ENCODE assay signal across 8 cellular contexts in genomic region chr20:3890410-3890751, GRCh38. TPM values are rescaled to one million over a fixed set of nuclear protein-coding genes. Genes with fewer than 3 reads are reported as not detected.
DNase-seq lines count a peak whose midpoint lies in the region; ATAC-seq and TF ChIP-seq lines count a peak whose summit lies in the region.

No MANE protein-coding gene starts in this region.

- H3K36me3 ChIP-seq in HUES48 (ENCODE audit: control insufficient read depth, insufficient read depth, low read length) (peaks cover 27% of the 10 kb centered on the region), smooth muscle cell (ENCODE audit: low read depth) (no peaks in the 10 kb centered on the region)

- H3K4me1 ChIP-seq in HUES48 (ENCODE audit: control insufficient read depth, insufficient read depth, low read length): peaks cover 34% of the 10 kb centered on the region
- peaks cover 32% of the 10 kb centered on the region for H3K4me1 ChIP-seq in smooth muscle cell (ENCODE audit: low read depth)

- no peak overlapping the region for H2AFZ ChIP-seq in smooth muscle cell (ENCODE audit: low read depth)

- 3% methylated on average over 3 of the region's 3 CpGs for WGBS in smooth muscle cell (ENCODE audit: low lambda C conversion rate)

- CTCF ChIA-PET in activated CD4-positive, alpha-beta memory T cell treated with anti-CD3 and anti-CD28 coated beads, Interleukin-2, amount 10 ng/mL, durations not matched to agents 7 days and 5 days (lab: Charles Lee): interaction anchor here (0.7 to 1.1 kb wide), 3 partner anchors 17 to 193 kb away, joined by 3 to 4 read pairs (median 3); partner anchors contain the start of gene AP5S1
- CTCF ChIA-PET in HEK293T (lab: Yijun Ruan, JAX): no interaction called here

- H3K9ac ChIP-seq in HUES48 (ENCODE audit: low read depth, low read length) (peak overlapping the region; percentile 96), smooth muscle cell (ENCODE audit: low read depth) (peak overlapping the region; percentile 88)

- H3K9me3 Mint-ChIP-seq in activated CD4-positive, alpha-beta memory T cell treated with anti-CD3 and anti-CD28 coated beads, Interleukin-2, amount 10 ng/mL, durations not matched to agents 7 days and 5 days: no peaks in the 10 kb centered on the region

- POLR2A ChIA-PET in activated CD4-positive, alpha-beta memory T cell treated with anti-CD3 and anti-CD28 coated beads, Interleukin-2, amount 10 ng/mL, durations not matched to agents 7 days and 5 days (lab: Charles Lee): interaction anchor here (0.7 to 5.4 kb wide), 12 partner anchors 10 to 210 kb away, joined by 3 to 32 read pairs (median 5); partner anchors contain the start of genes ADISSP and AP5S1
- POLR2A ChIA-PET in HEK293T (lab: Yijun Ruan, JAX): interaction anchor here (1.0 to 1.6 kb wide), 6 partner anchors 9 to 195 kb away, joined by 3 to 6 read pairs (median 4); no protein-coding TSS in a partner anchor

- peaks cover 75% of the 10 kb centered on the region for H3K79me2 ChIP-seq in smooth muscle cell (ENCODE audit: low read depth)

- peaks cover 57% of the 10 kb centered on the region for H4K20me1 ChIP-seq in smooth muscle cell (ENCODE audit: low read depth)

- no peaks in the 10 kb centered on the region for H3K27me3 ChIP-seq in HUES48 (ENCODE audit: control insufficient read depth, insufficient read depth, low read length)
- no peaks in the 10 kb centered on the region for H3K27me3 ChIP-seq in smooth muscle cell (ENCODE audit: low read depth)

- ATAC-seq in omental fat pad (ENCODE audit: low FRiP score): no peak

- TF ChIP-seq CTCF in C4-2B (conservative IDR thresholded peaks at IDR 0.05) (no peak), smooth muscle cell (IDR thresholded peaks at IDR 0.05; ENCODE audit: borderline replicate concordance, insufficient read depth, poor library complexity, severe bottlenecking) (no peak), omental fat pad (IDR thresholded peaks at IDR 0.05) (no peak)

- H3K4me2 ChIP-seq in smooth muscle cell: peak overlapping the region; percentile 94

- DNase-seq in activated CD4-positive, alpha-beta memory T cell treated with anti-CD3 and anti-CD28 coated beads, Interleukin-2, amount 10 ng/mL, durations not matched to agents 7 days and 5 days: peak; percentile 27
- DNase-seq in hepatic stellate cell (ENCODE audit: low spot score) (peak; percentile 42), smooth muscle cell (lab: John Stamatoyannopoulos, UW; ENCODE audit: unreplicated experiment) (no peak), omental fat pad (ENCODE audit: low spot score) (no peak), HEK293T (ENCODE audit: extremely low spot score) (no peak), occipital lobe (lab: John Stamatoyannopoulos, UW) (no peak)

- peak overlapping the region; percentile 92; the same call in 1 of the 2 replicates for H3K27ac ChIP-seq in C4-2B
- peak overlapping the region; percentile 98 for H3K27ac ChIP-seq in HUES48 (ENCODE audit: low read depth, low read length)
- H3K27ac ChIP-seq in smooth muscle cell (ENCODE audit: low read depth): peak overlapping the region; percentile 68

- H3K27me3 Mint-ChIP-seq in activated CD4-positive, alpha-beta memory T cell treated with anti-CD3 and anti-CD28 coated beads, Interleukin-2, amount 10 ng/mL, durations not matched to agents 7 days and 5 days: no peaks in the 10 kb centered on the region

- peaks cover 3% of the 10 kb centered on the region for H3F3A ChIP-seq in smooth muscle cell (ENCODE audit: low read depth)

- H3K4me1 Mint-ChIP-seq in activated CD4-positive, alpha-beta memory T cell treated with anti-CD3 and anti-CD28 coated beads, Interleukin-2, amount 10 ng/mL, durations not matched to agents 7 days and 5 days: peaks cover 59% of the 10 kb centered on the region

- peak overlapping the region; percentile 97 for H3K4me3 Mint-ChIP-seq in activated CD4-positive, alpha-beta memory T cell treated with anti-CD3 and anti-CD28 coated beads, Interleukin-2, amount 10 ng/mL, durations not matched to agents 7 days and 5 days

- H3K27ac Mint-ChIP-seq in activated CD4-positive, alpha-beta memory T cell treated with anti-CD3 and anti-CD28 coated beads, Interleukin-2, amount 10 ng/mL, durations not matched to agents 7 days and 5 days: peak overlapping the region; percentile 96

- H3K9me3 ChIP-seq in HUES48 (ENCODE audit: control insufficient read depth, insufficient read depth, low read length) (no peaks in the 10 kb centered on the region), smooth muscle cell (replicated peaks; ENCODE audit: low read depth) (no peaks in the 10 kb centered on the region)

- H3K4me3 ChIP-seq in HUES48 (ENCODE audit: low read depth, low read length): peak overlapping the region; percentile 100
- peak overlapping the region; percentile 77 for H3K4me3 ChIP-seq in smooth muscle cell

- H3K36me3 Mint-ChIP-seq in activated CD4-positive, alpha-beta memory T cell treated with anti-CD3 and anti-CD28 coated beads, Interleukin-2, amount 10 ng/mL, durations not matched to agents 7 days and 5 days (ENCODE audit: low read depth): peaks cover 66% of the 10 kb centered on the region

TF ChIP-seq in HEK293T, 16 proteins besides CTCF, POLR2A, EP300 and RAD21:
- TF ChIP-seq HDGF (IDR thresholded peaks at IDR 0.05; ENCODE audit: borderline replicate concordance) (no peak), FOXA1 (IDR thresholded peaks at IDR 0.05) (no peak), SUZ12 (IDR thresholded peaks at IDR 0.05) (no peak), ZNF384 (IDR thresholded peaks at IDR 0.05) (no peak), L3MBTL2 (conservative IDR thresholded peaks at IDR 0.05) (no peak), TARDBP (IDR thresholded peaks at IDR 0.05) (no peak), FOXK2 (IDR thresholded peaks at IDR 0.05) (no peak), BHLHE40 (IDR thresholded peaks at IDR 0.05; ENCODE audit: borderline replicate concordance) (no peak), CTBP1 (IDR thresholded peaks at IDR 0.05; ENCODE audit: borderline replicate concordance) (no peak), ARNT (IDR thresholded peaks at IDR 0.05) (no peak), PKNOX1 (IDR thresholded peaks at IDR 0.05) (no peak), ELF4 (IDR thresholded peaks at IDR 0.05) (no peak), SP1 (IDR thresholded peaks at IDR 0.05) (no peak), NFRKB (IDR thresholded peaks at IDR 0.05) (no peak), FOXM1 (IDR thresholded peaks at IDR 0.05; ENCODE audit: borderline replicate concordance) (no peak), LEF1 (IDR thresholded peaks at IDR 0.05; ENCODE audit: borderline replicate concordance) (no peak)
TF ChIP-seq in HEK293T: peak in this region for 0.

RNA-seq across cellular contexts. Expression of gene PANK2, which starts 1.2 kb away (rescaled TPM):
- 10 to 100 TPM; 63.3 to 63.8 TPM for total RNA-seq in activated CD4-positive, alpha-beta memory T cell treated with anti-CD3 and anti-CD28 coated beads, Interleukin-2, amount 10 ng/mL, durations not matched to agents 7 days and 5 days
- total RNA-seq in smooth muscle cell (40.8 and 43.1 TPM in 2 replicates), omental fat pad (10 to 100 TPM; 32.8 to 45.0 (median 39.7) TPM), occipital lobe (61.6 TPM)
- polyA plus RNA-seq in smooth muscle cell: 24.7 and 42.5 TPM in 2 replicates

RNA-seq across cellular contexts. Expression of gene MAVS, which starts 43.7 kb away (rescaled TPM):
- 10 to 100 TPM; 31.1 to 31.6 TPM for total RNA-seq in activated CD4-positive, alpha-beta memory T cell treated with anti-CD3 and anti-CD28 coated beads, Interleukin-2, amount 10 ng/mL, durations not matched to agents 7 days and 5 days
- total RNA-seq in smooth muscle cell (12.5 and 12.8 TPM in 2 replicates), omental fat pad (10 to 100 TPM; 21.8 to 37.8 (median 29.7) TPM), occipital lobe (8.0 TPM)
- polyA plus RNA-seq in smooth muscle cell: 7.8 and 10.0 TPM in 2 replicates

Comparison
In these comparisons a context has a peak if more than half of its experiments do, and no peak if none do; other contexts are left out.
1. DNase-seq: peak in activated CD4-positive, alpha-beta memory T cell treated with anti-CD3 and anti-CD28 coated beads, Interleukin-2, amount 10 ng/mL, durations not matched to agents 7 days and 5 days (single experiment) and hepatic stellate cell (single experiment); none in smooth muscle cell (single experiment), omental fat pad (single experiment), HEK293T (single experiment) and occipital lobe (single experiment).
2. Peak in every context shown above with its lines, with median percentiles within 50 percentile points of each other: H3K27ac ChIP-seq.